ENCODE assay signal across 29 cellular contexts in genomic region chr13:35765941-35766340, GRCh38.
"Had no signal": no experiment of that assay in that cellular context is flagged by ENCODE, and none has a peak within 500 bp of the region (broad histone marks: within the 10 kb centered on the region; RNA-seq: fewer than 3 reads in every experiment).

No MANE protein-coding gene starts in this region.

- H3K36me3 ChIP-seq: esophagus squamous epithelium, ovary, right lobe of liver, thoracic aorta had no signal

- H3K4me1 Mint-ChIP-seq: activated T-helper 17 cell treated with anti-CD3 and anti-CD28 coated beads, Interleukin-2, amount 50 U/mL, for 72 hours; naive thymus-derived CD4-positive, alpha-beta T cell; stimulated activated effector memory CD8-positive, alpha-beta T cell treated with anti-CD3 and anti-CD28 coated beads, Interleukin-12 subunit alpha, Interleukin-12 subunit beta, amount 100 ng/mL, for 72 hours; T-helper 17 cell had no signal

- ATAC-seq: activated CD8-positive, alpha-beta T cell treated with anti-CD3 and anti-CD28 coated beads for 36 hours; activated T-cell treated with anti-CD3 and anti-CD28 coated beads, Interleukin-2, amount 50 U/mL, for 4 hours; activated T-helper 17 cell treated with anti-CD3 and anti-CD28 coated beads, Interleukin-2, amount 50 U/mL, for 72 hours; left cardiac atrium; naive thymus-derived CD4-positive, alpha-beta T cell; right lobe of liver; T-helper 17 cell had no signal

- H3K27me3 Mint-ChIP-seq: naive thymus-derived CD4-positive, alpha-beta T cell; stimulated activated naive CD8-positive, alpha-beta T cell treated with anti-CD3 and anti-CD28 coated beads, Interleukin-15, Interleukin-2, amounts not matched to agents 100 ng/mL and 50 ng/mL, for 24 hours; T-helper 17 cell had no signal

- H3K27me3 ChIP-seq: esophagus squamous epithelium, ovary, right lobe of liver had no signal

- H3K9me3 Mint-ChIP-seq: activated CD8-positive, alpha-beta T cell treated with anti-CD3 and anti-CD28 coated beads for 36 hours; activated T-cell treated with anti-CD3 and anti-CD28 coated beads, Interleukin-2, amount 50 U/mL, for 4 hours; activated T-helper 17 cell treated with anti-CD3 and anti-CD28 coated beads, Interleukin-2, amount 50 U/mL, for 72 hours; stimulated activated naive CD8-positive, alpha-beta T cell treated with anti-CD3 and anti-CD28 coated beads, Interleukin-15, Interleukin-2, amounts not matched to agents 100 ng/mL and 50 ng/mL, for 24 hours; WTC11 had no signal

- H3K4me3 Mint-ChIP-seq: activated CD8-positive, alpha-beta T cell treated with anti-CD3 and anti-CD28 coated beads for 36 hours; activated T-cell treated with anti-CD3 and anti-CD28 coated beads, Interleukin-2, amount 50 U/mL, for 4 hours; activated T-helper 17 cell treated with anti-CD3 and anti-CD28 coated beads, Interleukin-2, amount 50 U/mL, for 72 hours; naive thymus-derived CD4-positive, alpha-beta T cell; stimulated activated effector memory CD8-positive, alpha-beta T cell treated with anti-CD3 and anti-CD28 coated beads, Interleukin-12 subunit alpha, Interleukin-12 subunit beta, amount 100 ng/mL, for 72 hours; stimulated activated naive CD8-positive, alpha-beta T cell treated with anti-CD3 and anti-CD28 coated beads, Interleukin-15, Interleukin-2, amounts not matched to agents 100 ng/mL and 50 ng/mL, for 24 hours; T-helper 17 cell; WTC11 had no signal

- DNase-seq: activated CD4-positive, alpha-beta T cell treated with anti-CD3 and anti-CD28 coated beads for 1 hour; activated CD4-positive, alpha-beta T cell treated with anti-CD3 and anti-CD28 coated beads, Interleukin-2, amount 50 U/mL, for 1 hour; activated CD8-positive, alpha-beta T cell treated with anti-CD3 and anti-CD28 coated beads for 36 hours; activated gamma-delta T cell treated with Interleukin-2 at 50 U/mL for 16 hours; activated naive CD4-positive, alpha-beta T cell treated with anti-CD3 and anti-CD28 coated beads, Interleukin-2, amount 50 U/mL, for 16 hours; activated T-cell treated with anti-CD3 and anti-CD28 coated beads, Interleukin-2, amount 50 U/mL, for 4 hours; amniotic stem cell; dermis blood vessel endothelial cell; effector CD4-positive, alpha-beta T cell; esophagus squamous epithelium; foreskin melanocyte; islet precursor cell; left cardiac atrium; mammary epithelial cell; midbrain; naive thymus-derived CD4-positive, alpha-beta T cell; ovary; right lobe of liver; small intestine; stimulated activated CD4-positive, alpha-beta T cell treated with anti-CD3 and anti-CD28 coated beads, Interleukin-4, amount 100 ng/mL, for 24 hours; T-helper 17 cell; T1000 had no signal

- H3K4me3 ChIP-seq: esophagus squamous epithelium, ovary, right lobe of liver, thoracic aorta had no signal

- H3K27ac Mint-ChIP-seq: activated CD8-positive, alpha-beta T cell treated with anti-CD3 and anti-CD28 coated beads for 36 hours; activated T-helper 17 cell treated with anti-CD3 and anti-CD28 coated beads, Interleukin-2, amount 50 U/mL, for 72 hours; naive thymus-derived CD4-positive, alpha-beta T cell; progenitor cell of endocrine pancreas; stimulated activated effector memory CD8-positive, alpha-beta T cell treated with anti-CD3 and anti-CD28 coated beads, Interleukin-12 subunit alpha, Interleukin-12 subunit beta, amount 100 ng/mL, for 72 hours; stimulated activated naive CD8-positive, alpha-beta T cell treated with anti-CD3 and anti-CD28 coated beads, Interleukin-15, Interleukin-2, amounts not matched to agents 100 ng/mL and 50 ng/mL, for 24 hours; T-helper 17 cell; WTC11 had no signal

- H3K36me3 Mint-ChIP-seq: naive thymus-derived CD4-positive, alpha-beta T cell; stimulated activated effector memory CD8-positive, alpha-beta T cell treated with anti-CD3 and anti-CD28 coated beads, Interleukin-12 subunit alpha, Interleukin-12 subunit beta, amount 100 ng/mL, for 72 hours; WTC11 had no signal

- H3K9me3 ChIP-seq: esophagus squamous epithelium, ovary, right lobe of liver, thoracic aorta had no signal

- H3K27ac ChIP-seq: epithelial cell of prostate, esophagus squamous epithelium, ovary, right lobe of liver, thoracic aorta had no signal
